In the genomic region with DNA sequence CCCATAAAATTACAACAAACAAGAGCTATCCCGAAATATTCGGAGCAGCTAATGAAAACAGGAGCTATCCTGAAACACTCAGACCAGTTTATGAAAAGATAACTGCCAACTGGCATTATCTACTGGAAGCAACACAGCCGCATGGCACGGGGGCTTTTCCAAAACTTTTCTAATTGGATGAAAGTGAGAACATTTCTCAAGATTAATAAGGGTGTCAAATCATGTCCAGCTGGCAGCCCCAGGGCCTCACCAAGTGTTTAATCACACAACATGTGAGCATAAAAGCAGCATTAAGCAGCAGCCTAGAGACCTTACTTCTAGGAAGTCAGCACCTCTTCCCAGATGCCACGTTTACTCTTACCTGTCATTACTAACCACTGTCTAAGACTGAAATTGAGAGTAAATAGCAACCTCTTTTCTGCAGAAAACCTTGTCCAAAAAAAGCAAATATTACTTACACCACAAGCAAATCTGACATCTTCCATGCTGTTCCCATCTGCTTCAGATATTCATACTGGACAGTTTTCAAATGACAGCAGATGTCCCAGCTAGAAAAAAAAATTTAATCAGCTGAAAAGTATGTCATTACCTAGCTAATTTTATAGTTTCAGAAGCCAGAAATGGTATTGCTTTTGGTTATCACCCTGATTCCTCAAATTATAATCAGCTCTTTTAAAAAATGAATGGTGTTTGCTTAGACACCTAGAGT, we compare ENCODE assay signal across 18 cellular contexts.
"Had no signal": no experiment of that assay in that cellular context is flagged by ENCODE, and none has a peak within 500 bp of the region (broad histone marks: within the 10 kb centered on the region; RNA-seq: fewer than 3 reads in every experiment).

No MANE protein-coding gene starts in this region.

- ATAC-seq: activated CD4-positive, CD25-positive, alpha-beta regulatory T cell treated with anti-CD3 and anti-CD28 coated beads, Interleukin-2, amount 50 U/mL, for 24 hours; activated T-helper 17 cell treated with anti-CD3 and anti-CD28 coated beads, Interleukin-2, amount 50 U/mL, for 72 hours; esophagus mucosa; left lung; mucosa of descending colon; natural killer cell; stimulated activated naive CD8-positive, alpha-beta T cell treated with anti-CD3 and anti-CD28 coated beads, Interleukin-15, Interleukin-2, amounts not matched to agents 100 U/mL and 50 U/mL, for 24 hours; upper lobe of right lung had no signal

- H3K27ac ChIP-seq: ascending aorta, hepatocyte, left lung, right atrium auricular region, suprapubic skin, upper lobe of right lung had no signal

- H3K36me3 ChIP-seq: ascending aorta, left lung, right atrium auricular region, suprapubic skin, upper lobe of right lung had no signal

- H3K27me3 Mint-ChIP-seq: activated naive CD4-positive, alpha-beta T cell treated with anti-CD3 and anti-CD28 coated beads, Interleukin-2, amount 10 ng/mL, durations not matched to agents 7 days and 5 days; activated T-helper 17 cell treated with anti-CD3 and anti-CD28 coated beads, Interleukin-2, amount 50 U/mL, for 72 hours had no signal

- H3K9me3 ChIP-seq: ascending aorta, left lung, mucosa of descending colon, right atrium auricular region, suprapubic skin, upper lobe of right lung had no signal

- H3K27ac Mint-ChIP-seq: activated naive CD4-positive, alpha-beta T cell treated with anti-CD3 and anti-CD28 coated beads, Interleukin-2, amount 10 ng/mL, durations not matched to agents 7 days and 5 days; activated T-helper 17 cell treated with anti-CD3 and anti-CD28 coated beads, Interleukin-2, amount 50 U/mL, for 72 hours; natural killer cell had no signal

- H3K4me1 ChIP-seq: ascending aorta, left lung, right atrium auricular region, suprapubic skin, upper lobe of right lung had no signal

- H3K27me3 ChIP-seq: ascending aorta, hepatocyte, left lung, right atrium auricular region, suprapubic skin, upper lobe of right lung had no signal

- H3K4me3 Mint-ChIP-seq: activated naive CD4-positive, alpha-beta T cell treated with anti-CD3 and anti-CD28 coated beads, Interleukin-2, amount 10 ng/mL, durations not matched to agents 7 days and 5 days; activated T-helper 17 cell treated with anti-CD3 and anti-CD28 coated beads, Interleukin-2, amount 50 U/mL, for 72 hours; natural killer cell had no signal

- H3K36me3 Mint-ChIP-seq: activated naive CD4-positive, alpha-beta T cell treated with anti-CD3 and anti-CD28 coated beads, Interleukin-2, amount 10 ng/mL, durations not matched to agents 7 days and 5 days; natural killer cell had no signal

- FAIRE-seq: colon, kidney, small intestine had no signal

- H3K4me1 Mint-ChIP-seq: activated naive CD4-positive, alpha-beta T cell treated with anti-CD3 and anti-CD28 coated beads, Interleukin-2, amount 10 ng/mL, durations not matched to agents 7 days and 5 days; activated T-helper 17 cell treated with anti-CD3 and anti-CD28 coated beads, Interleukin-2, amount 50 U/mL, for 72 hours; natural killer cell had no signal

- DNase-seq: activated naive CD4-positive, alpha-beta T cell treated with anti-CD3 and anti-CD28 coated beads, Interleukin-2, amount 10 ng/mL, durations not matched to agents 7 days and 5 days; kidney; left lung; mucosa of descending colon; natural killer cell; small intestine; stimulated activated CD4-positive, alpha-beta T cell treated with anti-CD3 and anti-CD28 coated beads, Interleukin-4, amount 100 ng/mL, for 24 hours; stimulated activated CD8-positive, alpha-beta memory T cell treated with anti-CD3 and anti-CD28 coated beads, Interleukin-4, amount 100 ng/mL, for 48 hours; stimulated activated naive CD8-positive, alpha-beta T cell treated with anti-CD3 and anti-CD28 coated beads, Interleukin-15, Interleukin-2, amounts not matched to agents 100 U/mL and 50 U/mL, for 24 hours; upper lobe of right lung had no signal

- H3K4me3 ChIP-seq: ascending aorta, hepatocyte, left lung, mucosa of descending colon, right atrium auricular region, suprapubic skin, upper lobe of right lung had no signal
